In the genomic region with DNA sequence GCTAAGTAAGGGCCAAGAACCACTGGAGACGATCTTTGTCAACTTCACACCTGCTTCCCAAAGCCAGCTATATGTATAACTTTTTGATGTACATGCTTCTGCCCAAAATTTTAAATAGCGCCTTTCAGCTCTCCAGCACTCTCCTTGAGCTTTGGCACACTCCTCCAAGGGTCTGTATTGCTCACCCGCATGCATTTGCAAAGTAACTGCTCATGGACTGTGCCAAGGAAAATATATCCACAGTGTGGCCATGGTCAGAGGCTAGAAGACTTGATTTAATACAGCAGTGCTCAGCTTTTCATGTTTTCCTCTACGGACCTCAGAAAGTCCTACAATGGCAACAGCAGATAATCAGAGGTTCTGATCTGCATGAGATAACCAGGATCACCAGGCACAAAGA, we compare ENCODE assay signal across 27 cellular contexts.
"Had no signal": no experiment of that assay in that cellular context is flagged by ENCODE, and none has a peak within 500 bp of the region (broad histone marks: within the 10 kb centered on the region; RNA-seq: fewer than 3 reads in every experiment).

No MANE protein-coding gene starts in this region.

- H3K27ac ChIP-seq: adrenal gland, body of pancreas, epithelial cell of prostate, foreskin keratinocyte, gastrocnemius medialis, heart left ventricle, VCaP had no signal

- H3K4me1 ChIP-seq: adrenal gland, body of pancreas, foreskin keratinocyte, gastrocnemius medialis had no signal

- H3K27me3 ChIP-seq: adrenal gland, body of pancreas, foreskin keratinocyte, gastrocnemius medialis, heart left ventricle had no signal

- H3K36me3 ChIP-seq: adrenal gland, gastrocnemius medialis, heart left ventricle had no signal

- DNase-seq: activated CD4-positive, alpha-beta memory T cell treated with anti-CD3 and anti-CD28 coated beads for 36 hours; activated CD4-positive, alpha-beta T cell treated with anti-CD3 and anti-CD28 coated beads for 1 hour; activated CD4-positive, alpha-beta T cell treated with anti-CD3 and anti-CD28 coated beads for 4 hours; activated CD8-positive, alpha-beta memory T cell treated with anti-CD3 and anti-CD28 coated beads, Interleukin-2, amount 10 ng/mL, durations not matched to agents 7 days and 5 days; activated CD8-positive, alpha-beta memory T cell treated with anti-CD3 and anti-CD28 coated beads, Interleukin-2, amount 50 U/mL, for 4 hours; activated CD8-positive, alpha-beta T cell treated with anti-CD3 and anti-CD28 coated beads, Interleukin-2, amount 10 ng/mL, durations not matched to agents 7 days and 5 days; activated effector memory CD4-positive, alpha-beta T cell treated with anti-CD3 and anti-CD28 coated beads, Interleukin-2, amount 50 U/mL, for 16 hours; activated naive CD4-positive, alpha-beta T cell treated with anti-CD3 and anti-CD28 coated beads for 36 hours; activated naive CD8-positive, alpha-beta T cell treated with anti-CD3 and anti-CD28 coated beads for 36 hours; activated naive CD8-positive, alpha-beta T cell treated with anti-CD3 and anti-CD28 coated beads, Interleukin-2, amount 50 U/mL, for 24 hours; activated T-cell treated with anti-CD3 and anti-CD28 coated beads, Interleukin-2, amount 50 U/mL, for 1 hour; activated T-cell treated with anti-CD3 and anti-CD28 coated beads, Interleukin-2, amount 50 U/mL, for 48 hours; adrenal gland; amygdala; body of pancreas; caudate nucleus; cortex of kidney; dermis blood vessel endothelial cell; effector CD8-positive, alpha-beta T cell; gastrocnemius medialis; glutamatergic neuron; heart left ventricle; T-helper 2 cell had no signal

- ATAC-seq: activated CD8-positive, alpha-beta memory T cell treated with anti-CD3 and anti-CD28 coated beads, Interleukin-2, amount 10 ng/mL, durations not matched to agents 7 days and 5 days; activated CD8-positive, alpha-beta T cell treated with anti-CD3 and anti-CD28 coated beads, Interleukin-2, amount 10 ng/mL, durations not matched to agents 7 days and 5 days; activated naive CD8-positive, alpha-beta T cell treated with anti-CD3 and anti-CD28 coated beads, Interleukin-2, amount 50 U/mL, for 24 hours; body of pancreas; foreskin keratinocyte; heart left ventricle; WTC11 had no signal

- H3K4me3 ChIP-seq: adrenal gland, body of pancreas, gastrocnemius medialis, heart left ventricle had no signal

- H3K9me3 ChIP-seq: adrenal gland, body of pancreas, gastrocnemius medialis, heart left ventricle had no signal
